Comparison of ENCODE assay signal across 1 cellular context in genomic region chr16:73066321-73066926, GRCh38.
TF ChIP-seq lines count a peak whose summit lies in the region.

No MANE protein-coding gene starts in this region.

TF ChIP-seq in GM12878, 131 proteins besides CTCF, POLR2A, EP300 and RAD21 (continued from another document):
- no peak for TF ChIP-seq ATF2 (IDR thresholded peaks at IDR 0.05; ENCODE audit: low read length)
